In genomic region chr5:57524661-57525060, GRCh38 we compare ENCODE assay signal across 31 cellular contexts. TPM values are rescaled to one million over a fixed set of nuclear protein-coding genes. Genes with fewer than 3 reads are reported as not detected.
DNase-seq lines count a peak whose midpoint lies in the region; ATAC-seq lines count a peak whose summit lies in the region.
"Had no signal": no experiment of that assay in that cellular context is flagged by ENCODE, and none has a peak within 500 bp of the region (broad histone marks: within the 10 kb centered on the region; RNA-seq: fewer than 3 reads in every experiment).

No MANE protein-coding gene starts in this region.

- DNase-seq in DMS79 treated with DMSO at 0.1 percent for 48 hours (lab: John Stamatoyannopoulos, UW), result peak; percentile 11
- no peak for DNase-seq in DMS79 (lab: John Stamatoyannopoulos, UW)
- peak; percentile 17 for DNase-seq in LHCN-M2 (ENCODE audit: low read depth)
- DNase-seq in dermis microvascular lymphatic vessel endothelial cell (ENCODE audit: low read depth in 2 of 2), result peak; percentile 41 to 49
- DNase-seq in glomerular visceral epithelial cell (ENCODE audit: extremely low spot score), result no peak
- DNase-seq in mesendoderm, result no peak
- DNase-seq: activated CD4-positive, alpha-beta T cell treated with anti-CD3 and anti-CD28 coated beads for 4 hours; C1 segment of cervical spinal cord; DMS153; effector memory CD4-positive, alpha-beta T cell; GOT3; heart left ventricle; left ventricle myocardium superior; NCI-H1092; NCI-H187 treated with DMSO at 0.1 percent for 48 hours; NCI-H2227 treated with DMSO at 0.1 percent for 48 hours; NCI-H82; stimulated activated naive CD4-positive, alpha-beta T cell; T1000; upper lobe of left lung had no signal

- no peak overlapping the region for H3K4ac ChIP-seq in mesendoderm (ENCODE audit: low read depth, low read length)

- no peak overlapping the region for H2BK5ac ChIP-seq in mesendoderm (ENCODE audit: low read length)

- H3K18ac ChIP-seq in mesendoderm (ENCODE audit: low read length), result no peak overlapping the region

- no peaks in the 10 kb centered on the region for H3K79me1 ChIP-seq in mesendoderm (ENCODE audit: low read length)

- no peaks in the 10 kb centered on the region for H3K9me3 ChIP-seq in neuron (ENCODE audit: low read length)
- H3K9me3 ChIP-seq: SJCRH30, upper lobe of left lung had no signal

- no peaks in the 10 kb centered on the region for H3K36me3 ChIP-seq in neuron (ENCODE audit: insufficient read depth, low read length)
- no peaks in the 10 kb centered on the region for H3K36me3 ChIP-seq in mesendoderm (ENCODE audit: control insufficient read depth, insufficient read depth, low read length)
- H3K36me3 ChIP-seq: breast epithelium, heart left ventricle, SJCRH30, upper lobe of left lung had no signal

- H4K8ac ChIP-seq in mesendoderm (ENCODE audit: low read depth, low read length), result no peak overlapping the region

- H2BK120ac ChIP-seq in mesendoderm (ENCODE audit: low read depth, low read length), result no peak overlapping the region

- no peak overlapping the region for H2AK5ac ChIP-seq in mesendoderm (ENCODE audit: low read length)

- H2BK15ac ChIP-seq in mesendoderm (replicated peaks; ENCODE audit: low read depth), result no peak overlapping the region

- no peak overlapping the region for H3K9ac ChIP-seq in mesendoderm (ENCODE audit: low read length)

- no peak overlapping the region for H3K23ac ChIP-seq in mesendoderm (ENCODE audit: low read length)

- no peak overlapping the region for H4K5ac ChIP-seq in mesendoderm (ENCODE audit: low read length)

- H3K4me3 ChIP-seq in neuron (ENCODE audit: low read length), result no peak overlapping the region
- no peak overlapping the region for H3K4me3 ChIP-seq in mesendoderm (ENCODE audit: low read length)
- H3K4me3 ChIP-seq: breast epithelium, heart left ventricle, K562, SJCRH30, upper lobe of left lung had no signal

- no peak overlapping the region for H3K27ac ChIP-seq in mesendoderm (ENCODE audit: low read depth, low read length)
- H3K27ac ChIP-seq: 22Rv1, breast epithelium, heart left ventricle, SJCRH30, upper lobe of left lung, VCaP had no signal

- WGBS in mesendoderm (ENCODE audit: extremely low coverage, insufficient coverage, low lambda C conversion rate), result no CpG with 5 or more reads among the region's 2 CpGs

- peak overlapping the region; percentile 66 for H2AFZ ChIP-seq in neuron (ENCODE audit: low read depth, low read length)

- H3K79me2 ChIP-seq in mesendoderm (ENCODE audit: control insufficient read depth, insufficient read depth, low read length), result no peaks in the 10 kb centered on the region

- H3K4me2 ChIP-seq in mesendoderm (ENCODE audit: low read length), result no peak overlapping the region

- ATAC-seq in GM19463 (IDR thresholded peaks at IDR 0.05; ENCODE audit: unreplicated experiment), result no peak
- ATAC-seq: activated naive CD4-positive, alpha-beta T cell treated with anti-CD3 and anti-CD28 coated beads, Interleukin-2, amount 50 U/mL, for 72 hours; activated T-helper 17 cell treated with anti-CD3 and anti-CD28 coated beads, Interleukin-2, amount 50 U/mL, for 72 hours; heart left ventricle; K562; left ventricle myocardium superior had no signal

- peaks cover 10% of the 10 kb centered on the region for H3K4me1 ChIP-seq in neuron (ENCODE audit: insufficient read depth, low read length)
- H3K4me1 ChIP-seq in mesendoderm (ENCODE audit: control insufficient read depth, low read depth, low read length), result no peaks in the 10 kb centered on the region
- H3K4me1 ChIP-seq: breast epithelium, heart left ventricle, upper lobe of left lung had no signal

- H3K27me3 ChIP-seq in neuron (ENCODE audit: insufficient read depth, low read length) (no peaks in the 10 kb centered on the region), mesendoderm (ENCODE audit: insufficient read depth, low read length, poor library complexity) (no peaks in the 10 kb centered on the region)
- H3K27me3 ChIP-seq: breast epithelium, heart left ventricle, SJCRH30, upper lobe of left lung had no signal

- H3K56ac ChIP-seq in mesendoderm (ENCODE audit: low read length), result no peak overlapping the region

RNA-seq across cellular contexts. Expression of gene ACTBL2, which starts 42.0 kb away (rescaled TPM):
- total RNA-seq in LHCN-M2 (2014; rRNA removed) (not detected in 2 replicates), dermis microvascular lymphatic vessel endothelial cell (not detected in 2 replicates)
- not detected for polyA plus RNA-seq in LHCN-M2 (2012)
- not detected for polyA plus RNA-seq in mesendoderm (2013, experiment 1 of 2)
- not detected for polyA plus RNA-seq in mesendoderm (2013, experiment 2 of 2)
- total RNA-seq: activated naive CD4-positive, alpha-beta T cell treated with anti-CD3 and anti-CD28 coated beads, Interleukin-2, amount 50 U/mL, for 72 hours; activated T-helper 17 cell treated with anti-CD3 and anti-CD28 coated beads, Interleukin-2, amount 50 U/mL, for 72 hours; K562; left ventricle myocardium superior; pulmonary artery endothelial cell; SJCRH30; upper lobe of left lung had no signal
- polyA plus RNA-seq: esophagus, heart left ventricle, K562 had no signal

Comparison
In these comparisons a context has a peak if more than half of its experiments do, and no peak if none do; other contexts are left out.
1. DNase-seq: peak in DMS79 treated with DMSO at 0.1 percent for 48 hours (single experiment), LHCN-M2 (single experiment) and dermis microvascular lymphatic vessel endothelial cell (2 of 2); none in DMS79 (single experiment), glomerular visceral epithelial cell (single experiment) and mesendoderm (single experiment).